Comparison of ENCODE assay signal across 8 cellular contexts in the genomic region with DNA sequence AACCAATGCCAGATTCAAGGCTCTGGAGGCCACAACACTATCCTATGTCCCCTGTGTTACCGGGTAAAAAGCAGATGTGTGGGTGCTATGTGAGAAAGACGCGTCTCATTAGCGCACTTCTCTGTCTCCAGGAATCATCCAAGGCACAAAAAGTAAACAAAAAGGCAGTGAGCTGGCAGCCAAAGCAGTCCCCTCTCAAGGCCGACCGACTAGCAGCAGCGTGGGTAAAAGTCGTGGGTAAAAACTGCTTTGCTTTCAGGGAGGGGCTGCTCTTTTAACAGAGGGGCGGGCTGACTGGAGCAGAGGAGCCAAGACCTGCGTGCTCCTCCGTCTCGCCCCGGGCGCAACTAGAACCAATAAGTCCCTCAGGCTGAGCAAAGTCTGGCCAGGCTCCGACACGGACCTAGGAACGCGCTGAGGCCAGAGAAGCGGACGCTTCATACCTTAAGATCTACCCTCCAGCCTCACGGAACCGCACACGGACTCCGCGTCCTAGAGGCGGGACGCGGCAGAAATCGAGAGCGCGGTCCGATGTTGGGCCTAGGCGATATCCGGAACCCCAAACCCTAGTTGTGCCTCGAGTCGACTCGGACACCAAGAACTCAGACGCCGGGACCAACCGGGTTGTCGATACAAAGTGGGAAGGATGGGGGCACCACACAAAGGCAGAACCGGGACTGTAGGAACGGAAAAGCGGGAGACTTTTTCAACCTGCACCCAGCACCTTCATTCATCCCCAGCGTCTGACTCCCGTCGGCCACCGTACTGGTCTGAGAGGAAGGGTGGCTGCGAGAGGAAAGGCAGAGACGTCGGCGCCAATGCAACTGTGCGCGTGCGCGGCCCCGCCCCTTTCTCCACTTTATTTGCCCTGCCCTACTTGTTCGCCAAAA. TPM values are rescaled to one million over a fixed set of nuclear protein-coding genes. Genes with fewer than 3 reads are reported as not detected.
DNase-seq lines count a peak whose midpoint lies in the region; ATAC-seq and FAIRE-seq lines count a peak whose summit lies in the region.

Gene INTS2, minus strand, starts transcription at position 772 of the 890 bp plus-strand sequence. CDS start 1,338 bp downstream, outside the sequence.

- peak; percentile 94 to 97 (median 95) for DNase-seq in CD4-positive, alpha-beta memory T cell
- peak; percentile 99 for DNase-seq in HTR-8/SVneo (ENCODE audit: insufficient read length, low spot score)
- peak; percentile 93 for DNase-seq in NOMO-1 treated with DMSO at 0.1 percent for 48 hours (lab: John Stamatoyannopoulos, UW; ENCODE audit: unreplicated experiment)
- DNase-seq in activated CD8-positive, alpha-beta memory T cell treated with anti-CD3 and anti-CD28 coated beads for 4 hours (ENCODE audit: low read depth in 2 of 2), result peak; percentile 88 to 90
- DNase-seq in mesenteric fat pad (ENCODE audit: low spot score), result peak; percentile 97
- DNase-seq in stimulated activated CD8-positive, alpha-beta memory T cell treated with anti-CD3 and anti-CD28 coated beads, Interleukin-15, amount 100 ng/mL, for 1 hour (ENCODE audit: low read depth), result peak; percentile 88

- peak; percentile 91 for FAIRE-seq in HTR-8/SVneo (lab: Jason Lieb, UNC)

- peaks cover 18 to 28% (median 23%) of the 10 kb centered on the region in 4 donors for H3K4me1 Mint-ChIP-seq in CD4-positive, alpha-beta memory T cell

- H3K27me3 ChIP-seq in CD4-positive, alpha-beta memory T cell (ENCODE audit: insufficient read depth, low read length), result no peaks in the 10 kb centered on the region
- H3K27me3 ChIP-seq in endocrine pancreas (ENCODE audit: control insufficient read depth, insufficient read depth, low read length), result no peaks in the 10 kb centered on the region

- ATAC-seq in GM21367 (IDR thresholded peaks at IDR 0.05; ENCODE audit: unreplicated experiment), result peak; percentile 49

- peaks cover 4 to 27% of the 10 kb centered on the region in 2 donors for H3K36me3 Mint-ChIP-seq in CD4-positive, alpha-beta memory T cell

- POLR2A ChIA-PET in CD4-positive, alpha-beta memory T cell (lab: Charles Lee; ENCODE audit: partially characterized antibody), result interaction anchor here (0.6 to 2.1 kb wide), 6 partner anchors 12 to 144 kb away, joined by 3 to 9 read pairs (median 3); no protein-coding TSS in a partner anchor

- peak within 1 kb of the TSS; percentile 91 to 96 (median 95) for H3K27ac Mint-ChIP-seq in CD4-positive, alpha-beta memory T cell

- H3K9ac ChIP-seq in endocrine pancreas (ENCODE audit: control insufficient read depth, insufficient read depth, low read length), result peak within 1 kb of the TSS; percentile 93

- H3K27ac ChIP-seq in CD4-positive, alpha-beta memory T cell (ENCODE audit: low read depth, low read length), result peak within 1 kb of the TSS; percentile 85

- intact Hi-C loops in CD4-positive, alpha-beta memory T cell (cut with micrococcal nuclease), result loop anchor here (1.0 to 5.0 kb wide), 3 partner anchors 65 to 550 kb away; partner anchors contain the start of genes BRIP1 and TLK2

- H3K4me3 ChIP-seq in CD4-positive, alpha-beta memory T cell (ENCODE audit: low read length in 2 of 2), result peak within 1 kb of the TSS; percentile 90 to 100
- peak within 1 kb of the TSS; percentile 92 for H3K4me3 ChIP-seq in endocrine pancreas (ENCODE audit: control insufficient read depth, insufficient read depth, low read length)

- H3K36me3 ChIP-seq in CD4-positive, alpha-beta memory T cell (ENCODE audit: insufficient read depth, low read length), result peaks cover 9% of the 10 kb centered on the region
- no peaks in the 10 kb centered on the region for H3K36me3 ChIP-seq in endocrine pancreas (ENCODE audit: control insufficient read depth, insufficient read depth, low read length)

- no peaks in the 10 kb centered on the region for H3K9me3 Mint-ChIP-seq in CD4-positive, alpha-beta memory T cell

- peaks cover 17% of the 10 kb centered on the region for H3K4me1 ChIP-seq in CD4-positive, alpha-beta memory T cell (ENCODE audit: insufficient read depth, low read length)
- peaks cover 7% of the 10 kb centered on the region for H3K4me1 ChIP-seq in endocrine pancreas (ENCODE audit: control insufficient read depth, insufficient read depth, low read length)

- peak within 1 kb of the TSS; percentile 86 to 97 (median 91) for H3K4me3 Mint-ChIP-seq in CD4-positive, alpha-beta memory T cell

- no peaks in the 10 kb centered on the region for H3K9me3 ChIP-seq in CD4-positive, alpha-beta memory T cell (ENCODE audit: control insufficient read depth in 1 of 2, low read length in 2 of 2)
- H3K9me3 ChIP-seq in endocrine pancreas (ENCODE audit: control insufficient read depth, low read length), result no peaks in the 10 kb centered on the region

- CTCF ChIA-PET in CD4-positive, alpha-beta memory T cell (lab: Charles Lee; ENCODE audit: partially characterized antibody), result no interaction called here

- peaks cover 0 to 5% of the 10 kb centered on the region in 2 donors for H3K27me3 Mint-ChIP-seq in CD4-positive, alpha-beta memory T cell

RNA-seq across cellular contexts. Expression of gene INTS2, which starts in this region (rescaled TPM):
- total RNA-seq in CD4-positive, alpha-beta memory T cell, result 10 to 100 TPM; 18.4 to 18.7 TPM
- 1 to 10 TPM; 3.9 to 8.1 TPM for polyA plus RNA-seq in CD4-positive, alpha-beta memory T cell
- total RNA-seq in mesenteric fat pad, result 11.9 TPM

Comparison
In these comparisons a context has a peak if more than half of its experiments do, and no peak if none do; other contexts are left out.
1. Peak in every context shown above with its lines: DNase-seq, ATAC-seq, H3K4me3 ChIP-seq and H3K27ac ChIP-seq.